In the genomic region with DNA sequence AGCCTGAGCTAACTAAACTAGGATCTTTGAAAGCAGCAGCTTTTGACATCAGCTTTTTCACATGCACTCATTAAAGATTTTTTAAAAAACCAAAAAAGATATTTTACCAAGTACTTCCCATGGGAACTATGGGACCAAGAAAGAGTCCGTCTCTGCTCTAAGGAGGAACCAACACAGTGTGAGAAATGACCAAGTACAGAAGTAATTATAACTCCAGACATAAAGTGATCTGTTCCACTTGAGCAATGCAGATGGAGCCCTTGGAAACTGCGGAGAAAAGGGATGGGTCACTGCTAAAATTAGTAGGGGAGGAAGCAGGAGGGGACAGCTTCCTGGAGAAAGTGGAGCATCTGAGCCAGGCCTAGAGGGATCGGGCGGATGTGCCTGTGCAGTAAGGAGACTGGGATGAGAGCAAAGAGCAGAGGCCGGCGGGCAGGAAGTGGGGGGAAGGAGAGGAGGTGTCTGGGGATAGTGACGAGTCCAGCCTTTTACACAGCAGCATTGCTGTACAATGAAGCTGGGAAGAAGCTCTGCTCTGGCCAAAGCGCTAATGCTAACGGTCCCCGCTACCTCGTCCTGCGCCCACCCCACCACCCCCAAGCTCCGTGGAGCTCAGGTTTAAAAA, we compare ENCODE assay signal across 13 cellular contexts. TPM values are rescaled to one million over a fixed set of nuclear protein-coding genes. Genes with fewer than 3 reads are reported as not detected.
DNase-seq lines count a peak whose midpoint lies in the region; ATAC-seq and TF ChIP-seq lines count a peak whose summit lies in the region.
"Had no signal": no experiment of that assay in that cellular context is flagged by ENCODE, and none has a peak within 500 bp of the region (broad histone marks: within the 10 kb centered on the region; RNA-seq: fewer than 3 reads in every experiment).

No MANE protein-coding gene starts in this region.

- ATAC-seq in GM18505 (IDR thresholded peaks at IDR 0.05; ENCODE audit: unreplicated experiment) = no peak

- no peak overlapping the region for H3K27ac Mint-ChIP-seq in endothelial cell (ENCODE audit: unreplicated experiment)
- H3K27ac Mint-ChIP-seq: activated naive CD8-positive, alpha-beta T cell treated with anti-CD3 and anti-CD28 coated beads, Interleukin-2, amount 10 ng/mL, durations not matched to agents 7 days and 5 days had no signal

- H3K4me3 Mint-ChIP-seq in endothelial cell (ENCODE audit: unreplicated experiment) = no peak overlapping the region
- H3K4me3 Mint-ChIP-seq: activated naive CD8-positive, alpha-beta T cell treated with anti-CD3 and anti-CD28 coated beads, Interleukin-2, amount 10 ng/mL, durations not matched to agents 7 days and 5 days had no signal

- TF ChIP-seq POLR2A in GM18505 (IDR thresholded peaks at IDR 0.05; ENCODE audit: borderline replicate concordance, extremely low read depth, insufficient read depth, insufficient read length) = no peak

- no peaks in the 10 kb centered on the region for H3K36me3 ChIP-seq in A673 (ENCODE audit: insufficient read depth, low read length, poor library complexity, severe bottlenecking)
- no peaks in the 10 kb centered on the region for H3K36me3 ChIP-seq in mesodermal cell (ENCODE audit: control insufficient read depth, insufficient read depth, low read length)
- H3K36me3 ChIP-seq: neutrophil had no signal

- BruUV-seq in A673 (replicated peaks; lab: Mats Ljungman, UMichigan) = no TSS peak

- in situ Hi-C loops in G401 (cut with HindIII; ENCODE audit: low sequenced_read_pairs) = no loop called here

- TF ChIP-seq CTCF in A673 (conservative IDR thresholded peaks at IDR 0.05; ENCODE audit: low read depth, low read length) (no peak), HFF-Myc (IDR thresholded peaks at IDR 0.05; ENCODE audit: low read depth, low read length, missing control alignments) (no peak), endothelial cell (IDR thresholded peaks at IDR 0.05; ENCODE audit: unreplicated experiment) (no peak)

- H3K9me3 ChIP-seq in A673 (ENCODE audit: low read depth, low read length, poor library complexity, severe bottlenecking) (no peaks in the 10 kb centered on the region), mesodermal cell (ENCODE audit: control insufficient read depth, low read length) (no peaks in the 10 kb centered on the region)
- H3K9me3 ChIP-seq: neutrophil had no signal

- CTCF ChIA-PET in A673 (lab: Charles Lee) = no interaction called here

- H3K9me3 Mint-ChIP-seq in endothelial cell (ENCODE audit: unreplicated experiment) = no peaks in the 10 kb centered on the region
- H3K9me3 Mint-ChIP-seq: activated naive CD8-positive, alpha-beta T cell treated with anti-CD3 and anti-CD28 coated beads, Interleukin-2, amount 10 ng/mL, durations not matched to agents 7 days and 5 days had no signal

- H3K4me1 ChIP-seq in A673 (ENCODE audit: insufficient read depth, low read length, poor library complexity, severe bottlenecking) (peaks cover 47% of the 10 kb centered on the region), mesodermal cell (ENCODE audit: control insufficient read depth, insufficient read depth, low read length, poor library complexity, severe bottlenecking) (peaks cover 40% of the 10 kb centered on the region)

- WGBS in mesodermal cell (ENCODE audit: insufficient coverage in 2 of 2), 2 experiments = 70 to 73% methylated on average over 9 to 12 of the region's 13 CpGs

- H3K27ac ChIP-seq in A673 (ENCODE audit: low read depth, low read length, poor library complexity, severe bottlenecking) = peak overlapping the region; percentile 48
- peak overlapping the region; percentile 17 for H3K27ac ChIP-seq in mesodermal cell (ENCODE audit: low read depth, low read length, severe bottlenecking)
- H3K27ac ChIP-seq: neutrophil had no signal

- H3K27me3 ChIP-seq in A673 (replicated peaks; ENCODE audit: insufficient read depth, low read depth, low read length, poor library complexity) = no peaks in the 10 kb centered on the region

- peaks cover 14% of the 10 kb centered on the region for H3K4me1 Mint-ChIP-seq in endothelial cell (ENCODE audit: unreplicated experiment)

- POLR2A ChIA-PET in A673 (lab: Charles Lee; ENCODE audit: low non-redundant PET) = interaction anchor here (0.6 kb wide), 1 partner anchor 53 kb away, joined by 18 read pairs; a partner anchor contains a TSS

- no peaks in the 10 kb centered on the region for H3K36me3 Mint-ChIP-seq in endothelial cell (ENCODE audit: low read depth, unreplicated experiment)
- H3K36me3 Mint-ChIP-seq: activated naive CD8-positive, alpha-beta T cell treated with anti-CD3 and anti-CD28 coated beads, Interleukin-2, amount 10 ng/mL, durations not matched to agents 7 days and 5 days had no signal

- peaks cover 7% of the 10 kb centered on the region for H3K27me3 Mint-ChIP-seq in endothelial cell (ENCODE audit: unreplicated experiment)

- intact Hi-C loops in A673 (cut with micrococcal nuclease; ENCODE audit: unreplicated experiment) = no loop called here

- DNase-seq in A673 (ENCODE audit: low spot score) (no peak), HFF-Myc (ENCODE audit: extremely low read depth, low read depth) (peak; percentile 31), endothelial cell (ENCODE audit: low spot score) (peak; percentile 26), G401 (ENCODE audit: low spot score) (no peak)
- no peak for DNase-seq in activated T-cell treated with anti-CD3 and anti-CD28 coated beads, Interleukin-2, amount 50 U/mL, for 1 hour
- no peak for DNase-seq in activated CD4-positive, alpha-beta T cell treated with anti-CD3 and anti-CD28 coated beads, Interleukin-2, amount 50 U/mL, for 1 hour
- DNase-seq: activated naive CD8-positive, alpha-beta T cell treated with anti-CD3 and anti-CD28 coated beads, Interleukin-2, amount 10 ng/mL, durations not matched to agents 7 days and 5 days; DMS79; dorsolateral prefrontal cortex; NCI-H1048 had no signal

- H3K4me3 ChIP-seq in A673 (ENCODE audit: low read depth, low read length, poor library complexity, severe bottlenecking) (no peak overlapping the region), HFF-Myc (replicated peaks; ENCODE audit: low read depth, low read length) (no peak overlapping the region), mesodermal cell (ENCODE audit: extremely low read depth, insufficient read depth, low read length, poor library complexity, severe bottlenecking) (no peak overlapping the region)
- H3K4me3 ChIP-seq: dorsolateral prefrontal cortex had no signal

RNA-seq across cellular contexts. Expression of a gene that starts 53.2 kb away (rescaled TPM):
- total RNA-seq in A673 (2021) (136 and 139 TPM in 2 replicates), endothelial cell (ENCODE audit: unreplicated experiment) (40.3 TPM)
- polyA plus RNA-seq in mesodermal cell (2013, experiment 1 of 2) = 86.7 TPM
- 82.3 TPM for polyA plus RNA-seq in mesodermal cell (2013, experiment 2 of 2)
- 3.3 and 6.6 TPM in 2 replicates for total RNA-seq in G401 (2014; rRNA removed; shearing (Covaris generic))
- total RNA-seq: activated naive CD8-positive, alpha-beta T cell treated with anti-CD3 and anti-CD28 coated beads, Interleukin-2, amount 10 ng/mL, durations not matched to agents 7 days and 5 days had no signal

Comparison
In these comparisons a context has a peak if more than half of its experiments do, and no peak if none do; other contexts are left out.
1. DNase-seq: peak in HFF-Myc (single experiment) and endothelial cell (single experiment); none in A673 (single experiment), activated T-cell treated with anti-CD3 and anti-CD28 coated beads, Interleukin-2, amount 50 U/mL, for 1 hour (single experiment), activated CD4-positive, alpha-beta T cell treated with anti-CD3 and anti-CD28 coated beads, Interleukin-2, amount 50 U/mL, for 1 hour (single experiment) and G401 (single experiment).